ENCODE assay signal across 8 cellular contexts in the genomic region with DNA sequence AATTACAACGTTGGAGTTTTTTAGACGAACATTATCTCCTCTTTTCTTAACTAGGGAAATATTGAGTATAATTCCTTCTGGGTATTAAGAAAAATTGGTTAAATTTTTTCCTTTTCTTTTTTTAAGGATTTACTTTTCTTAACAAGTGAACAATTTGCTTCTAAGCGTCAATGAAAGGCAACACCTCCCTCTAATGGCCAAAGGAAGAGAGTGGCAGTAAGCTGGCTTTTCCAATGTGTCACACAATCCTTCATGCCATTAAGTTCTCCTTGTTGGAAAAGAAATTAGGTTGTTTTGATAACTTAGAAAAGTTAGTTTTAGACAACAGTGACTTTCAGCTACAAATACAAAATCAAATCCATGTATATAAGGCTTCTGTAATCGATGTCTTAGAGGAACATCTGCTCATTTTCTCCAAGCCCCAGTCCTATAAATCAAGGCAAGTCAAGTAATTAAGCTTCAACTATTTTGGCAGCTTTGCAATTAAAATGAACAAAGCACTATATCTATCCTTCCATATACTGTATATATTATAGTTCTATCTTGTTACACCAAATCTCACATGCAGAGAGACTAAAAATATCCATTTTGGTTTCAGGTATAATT.
A peak's percentile ranks its signal among the peaks of the same experiment; 100 is the strongest.
DNase-seq lines count a peak whose midpoint lies in the region; ATAC-seq and TF ChIP-seq lines count a peak whose summit lies in the region.

No MANE protein-coding gene starts in this region.

- peak; percentile 98 for TF ChIP-seq CTCF in retinal pigment epithelial cell (conservative IDR thresholded peaks at IDR 0.05; ENCODE audit: low read depth, low read length)

- H3K4me3 Mint-ChIP-seq in activated CD4-positive, alpha-beta memory T cell treated with anti-CD3 and anti-CD28 coated beads, Interleukin-2, amount 10 ng/mL, durations not matched to agents 7 days and 5 days, result no peak overlapping the region

- peaks cover 8% of the 10 kb centered on the region for H3K4me1 Mint-ChIP-seq in activated CD4-positive, alpha-beta memory T cell treated with anti-CD3 and anti-CD28 coated beads, Interleukin-2, amount 10 ng/mL, durations not matched to agents 7 days and 5 days

- CTCF ChIA-PET in activated CD4-positive, alpha-beta memory T cell treated with anti-CD3 and anti-CD28 coated beads, Interleukin-2, amount 10 ng/mL, durations not matched to agents 7 days and 5 days (lab: Charles Lee), result interaction anchor here (0.7 to 1.5 kb wide), 4 partner anchors 26 to 722 kb away, joined by 3 to 4 read pairs (median 3); partner anchors contain the start of gene RNF2

- DNase-seq in Caki2 (ENCODE audit: low read depth) (peak; percentile 30), HT1080 (ENCODE audit: low read depth) (peak; percentile 12), foreskin melanocyte (peak; percentile 41), retinal pigment epithelial cell (ENCODE audit: low read depth) (no peak), UCSD-AML1 (lab: John Stamatoyannopoulos, UW; ENCODE audit: unreplicated experiment) (no peak)
- no peak for DNase-seq in activated CD4-positive, alpha-beta memory T cell treated with anti-CD3 and anti-CD28 coated beads, Interleukin-2, amount 10 ng/mL, durations not matched to agents 7 days and 5 days

- no peaks in the 10 kb centered on the region for H3K27me3 Mint-ChIP-seq in activated CD4-positive, alpha-beta memory T cell treated with anti-CD3 and anti-CD28 coated beads, Interleukin-2, amount 10 ng/mL, durations not matched to agents 7 days and 5 days

- POLR2A ChIA-PET in activated CD4-positive, alpha-beta memory T cell treated with anti-CD3 and anti-CD28 coated beads, Interleukin-2, amount 10 ng/mL, durations not matched to agents 7 days and 5 days (lab: Charles Lee), result interaction anchor here (0.9 kb wide), 1 partner anchor 14 kb away, joined by 3 read pairs; no protein-coding TSS in a partner anchor

- no peaks in the 10 kb centered on the region for H3K9me3 Mint-ChIP-seq in activated CD4-positive, alpha-beta memory T cell treated with anti-CD3 and anti-CD28 coated beads, Interleukin-2, amount 10 ng/mL, durations not matched to agents 7 days and 5 days

- ATAC-seq in SK-N-SH treated with all-trans-retinoic acid at 6 μM for 48 hours (peak; percentile 63), GM18519 (IDR thresholded peaks at IDR 0.05; ENCODE audit: low FRiP score, unreplicated experiment) (no peak)

- in situ Hi-C loops in Caki2 (cut with HindIII; ENCODE audit: low pct_unique_long_range_greater_than_20kb, low sequenced_read_pairs), result no loop called here

- no peak overlapping the region for H3K4me3 ChIP-seq in retinal pigment epithelial cell (ENCODE audit: low read length)

- H3K27ac Mint-ChIP-seq in activated CD4-positive, alpha-beta memory T cell treated with anti-CD3 and anti-CD28 coated beads, Interleukin-2, amount 10 ng/mL, durations not matched to agents 7 days and 5 days, result no peak overlapping the region

- peaks cover 39% of the 10 kb centered on the region for H3K36me3 Mint-ChIP-seq in activated CD4-positive, alpha-beta memory T cell treated with anti-CD3 and anti-CD28 coated beads, Interleukin-2, amount 10 ng/mL, durations not matched to agents 7 days and 5 days (ENCODE audit: low read depth)

TF ChIP-seq in SK-N-SH treated with all-trans-retinoic acid at 6 μM for 48 hours, 23 proteins besides CTCF, POLR2A, EP300 and RAD21:
- no peak for TF ChIP-seq PATZ1 (CRISPR knock-in tag; IDR thresholded peaks at IDR 0.05; ENCODE audit: borderline replicate concordance)
- no peak for TF ChIP-seq SNAI2 (CRISPR knock-in tag; IDR thresholded peaks at IDR 0.05)
- no peak for TF ChIP-seq ARNTL (CRISPR knock-in tag; IDR thresholded peaks at IDR 0.05; ENCODE audit: borderline replicate concordance, low read depth)
- TF ChIP-seq POU6F1 (CRISPR knock-in tag; IDR thresholded peaks at IDR 0.05; ENCODE audit: borderline replicate concordance, low read depth), result no peak
- no peak for TF ChIP-seq ZNF565 (CRISPR knock-in tag; conservative IDR thresholded peaks at IDR 0.05; ENCODE audit: low read depth)
- TF ChIP-seq CREB5 (CRISPR knock-in tag; IDR thresholded peaks at IDR 0.05; ENCODE audit: low read depth), result no peak
- TF ChIP-seq ESRRG (CRISPR knock-in tag; IDR thresholded peaks at IDR 0.05), result no peak
- TF ChIP-seq RARB (CRISPR knock-in tag; IDR thresholded peaks at IDR 0.05), result no peak
- no peak for TF ChIP-seq GLIS3 (CRISPR knock-in tag; IDR thresholded peaks at IDR 0.05)
- no peak for TF ChIP-seq TOX (CRISPR knock-in tag; IDR thresholded peaks at IDR 0.05; ENCODE audit: borderline replicate concordance)
- TF ChIP-seq BACH2 (CRISPR knock-in tag; IDR thresholded peaks at IDR 0.05; ENCODE audit: borderline replicate concordance), result no peak
- no peak for TF ChIP-seq OSR1 (CRISPR knock-in tag; IDR thresholded peaks at IDR 0.05)

Comparison
In these comparisons a context has a peak if more than half of its experiments do, and no peak if none do; other contexts are left out.
1. DNase-seq: peak in Caki2 (single experiment), HT1080 (single experiment) and foreskin melanocyte (single experiment); none in retinal pigment epithelial cell (single experiment), UCSD-AML1 (single experiment) and activated CD4-positive, alpha-beta memory T cell treated with anti-CD3 and anti-CD28 coated beads, Interleukin-2, amount 10 ng/mL, durations not matched to agents 7 days and 5 days (single experiment).